Comparison of ENCODE assay signal across 2 cellular contexts in the genomic region with DNA sequence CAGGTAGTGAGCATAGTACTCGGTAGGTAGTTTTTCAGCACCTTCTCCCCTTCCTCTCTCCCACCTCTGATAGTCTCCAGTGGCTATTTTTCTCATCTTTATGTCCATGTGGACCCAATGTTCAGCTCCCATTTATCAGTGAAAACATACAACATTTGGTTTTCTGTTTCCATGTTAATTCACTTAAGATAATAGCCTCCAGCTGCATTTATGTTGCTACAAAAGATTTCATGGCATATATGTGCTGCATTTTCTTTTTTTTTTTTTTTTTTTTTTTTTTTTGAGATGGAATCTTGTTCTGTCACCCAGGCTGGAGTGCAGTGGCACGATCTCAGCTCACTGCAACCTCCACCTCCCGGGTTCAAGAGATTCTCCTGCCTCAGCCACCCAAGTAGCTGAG. TPM values are rescaled to one million over a fixed set of nuclear protein-coding genes. Genes with fewer than 3 reads are reported as not detected.
"Had no signal": no experiment of that assay in that cellular context is flagged by ENCODE, and none has a peak within 500 bp of the region (broad histone marks: within the 10 kb centered on the region; RNA-seq: fewer than 3 reads in every experiment).

No MANE protein-coding gene starts in this region.

RNA-seq across cellular contexts. Expression of a gene that starts 3.0 kb away (rescaled TPM):
- polyA plus RNA-seq: stomach, urinary bladder had no signal
